ENCODE assay signal across 1 cellular context in the genomic region with DNA sequence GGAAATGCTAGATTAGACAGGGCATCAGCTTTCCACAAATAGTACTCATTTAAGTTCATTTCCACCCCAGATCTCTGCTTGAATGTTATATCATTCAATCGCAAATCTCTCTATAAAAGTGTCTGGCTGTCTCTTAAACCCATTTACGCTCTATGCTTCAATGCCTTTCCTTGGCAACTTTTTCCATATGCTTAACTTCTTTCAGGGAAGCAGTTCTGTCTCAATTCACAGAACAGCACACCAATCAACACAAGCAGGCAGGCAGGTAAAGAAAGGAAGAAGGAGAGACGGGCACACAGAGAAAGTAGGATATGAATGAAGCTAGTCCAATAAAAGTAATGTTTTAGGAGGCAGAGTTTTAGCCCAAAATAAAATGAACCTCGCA.
TF ChIP-seq lines count a peak whose summit lies in the region.

No MANE protein-coding gene starts in this region.

TF ChIP-seq in WTC11, 78 proteins besides CTCF, POLR2A, EP300 and RAD21 (continued from another document):
- TF ChIP-seq, protein P1, sequence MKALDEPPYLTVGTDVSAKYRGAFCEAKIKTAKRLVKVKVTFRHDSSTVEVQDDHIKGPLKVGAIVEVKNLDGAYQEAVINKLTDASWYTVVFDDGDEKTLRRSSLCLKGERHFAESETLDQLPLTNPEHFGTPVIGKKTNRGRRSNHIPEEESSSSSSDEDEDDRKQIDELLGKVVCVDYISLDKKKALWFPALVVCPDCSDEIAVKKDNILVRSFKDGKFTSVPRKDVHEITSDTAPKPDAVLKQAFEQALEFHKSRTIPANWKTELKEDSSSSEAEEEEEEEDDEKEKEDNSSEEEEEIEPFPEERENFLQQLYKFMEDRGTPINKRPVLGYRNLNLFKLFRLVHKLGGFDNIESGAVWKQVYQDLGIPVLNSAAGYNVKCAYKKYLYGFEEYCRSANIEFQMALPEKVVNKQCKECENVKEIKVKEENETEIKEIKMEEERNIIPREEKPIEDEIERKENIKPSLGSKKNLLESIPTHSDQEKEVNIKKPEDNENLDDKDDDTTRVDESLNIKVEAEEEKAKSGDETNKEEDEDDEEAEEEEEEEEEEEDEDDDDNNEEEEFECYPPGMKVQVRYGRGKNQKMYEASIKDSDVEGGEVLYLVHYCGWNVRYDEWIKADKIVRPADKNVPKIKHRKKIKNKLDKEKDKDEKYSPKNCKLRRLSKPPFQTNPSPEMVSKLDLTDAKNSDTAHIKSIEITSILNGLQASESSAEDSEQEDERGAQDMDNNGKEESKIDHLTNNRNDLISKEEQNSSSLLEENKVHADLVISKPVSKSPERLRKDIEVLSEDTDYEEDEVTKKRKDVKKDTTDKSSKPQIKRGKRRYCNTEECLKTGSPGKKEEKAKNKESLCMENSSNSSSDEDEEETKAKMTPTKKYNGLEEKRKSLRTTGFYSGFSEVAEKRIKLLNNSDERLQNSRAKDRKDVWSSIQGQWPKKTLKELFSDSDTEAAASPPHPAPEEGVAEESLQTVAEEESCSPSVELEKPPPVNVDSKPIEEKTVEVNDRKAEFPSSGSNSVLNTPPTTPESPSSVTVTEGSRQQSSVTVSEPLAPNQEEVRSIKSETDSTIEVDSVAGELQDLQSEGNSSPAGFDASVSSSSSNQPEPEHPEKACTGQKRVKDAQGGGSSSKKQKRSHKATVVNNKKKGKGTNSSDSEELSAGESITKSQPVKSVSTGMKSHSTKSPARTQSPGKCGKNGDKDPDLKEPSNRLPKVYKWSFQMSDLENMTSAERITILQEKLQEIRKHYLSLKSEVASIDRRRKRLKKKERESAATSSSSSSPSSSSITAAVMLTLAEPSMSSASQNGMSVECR (CRISPR knock-in tag; IDR thresholded peaks at IDR 0.05; ENCODE audit: borderline replicate concordance), result no peak
- TF ChIP-seq, protein P2, sequence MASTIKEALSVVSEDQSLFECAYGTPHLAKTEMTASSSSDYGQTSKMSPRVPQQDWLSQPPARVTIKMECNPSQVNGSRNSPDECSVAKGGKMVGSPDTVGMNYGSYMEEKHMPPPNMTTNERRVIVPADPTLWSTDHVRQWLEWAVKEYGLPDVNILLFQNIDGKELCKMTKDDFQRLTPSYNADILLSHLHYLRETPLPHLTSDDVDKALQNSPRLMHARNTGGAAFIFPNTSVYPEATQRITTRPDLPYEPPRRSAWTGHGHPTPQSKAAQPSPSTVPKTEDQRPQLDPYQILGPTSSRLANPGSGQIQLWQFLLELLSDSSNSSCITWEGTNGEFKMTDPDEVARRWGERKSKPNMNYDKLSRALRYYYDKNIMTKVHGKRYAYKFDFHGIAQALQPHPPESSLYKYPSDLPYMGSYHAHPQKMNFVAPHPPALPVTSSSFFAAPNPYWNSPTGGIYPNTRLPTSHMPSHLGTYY (CRISPR knock-in tag; IDR thresholded peaks at IDR 0.05), result no peak
- no peak for TF ChIP-seq NR3C1 (CRISPR knock-in tag; conservative IDR thresholded peaks at IDR 0.05; ENCODE audit: low read depth)
